20 cellular contexts compared by ENCODE assay signal in genomic region chr1:111638320-111638719, GRCh38. TPM values are rescaled to one million over a fixed set of nuclear protein-coding genes. Genes with fewer than 3 reads are reported as not detected.
DNase-seq lines count a peak whose midpoint lies in the region; ATAC-seq lines count a peak whose summit lies in the region.
"Had no signal": no experiment of that assay in that cellular context is flagged by ENCODE, and none has a peak within 500 bp of the region (broad histone marks: within the 10 kb centered on the region; RNA-seq: fewer than 3 reads in every experiment).

No MANE protein-coding gene starts in this region.

- no peak overlapping the region for H2AFZ ChIP-seq in Karpas-422 (ENCODE audit: low read length)
- H2AFZ ChIP-seq: GM23338 had no signal

- ATAC-seq in stimulated activated memory B cell treated with anti-CD40 and anti-IgM and Interleukin-4, amounts not matched to agents 10 μg/mL and 1 μg/mL and 100 μg/mL, for 72 hours, result no peak
- ATAC-seq in HG03521 (IDR thresholded peaks at IDR 0.05; ENCODE audit: unreplicated experiment), result no peak
- ATAC-seq: A549; activated naive CD4-positive, alpha-beta T cell treated with anti-CD3 and anti-CD28 coated beads, Interleukin-2, amount 50 U/mL, for 72 hours; GM23338; K562 had no signal

- DNase-seq in activated T-cell treated with anti-CD3 and anti-CD28 coated beads, Interleukin-2, amount 50 U/mL, for 24 hours, result no peak
- DNase-seq in activated T-cell treated with anti-CD3 and anti-CD28 coated beads, Interleukin-2, amount 50 U/mL, for 48 hours, result no peak
- DNase-seq in Karpas-422 (no peak), immature natural killer cell (no peak), cardiac septum (ENCODE audit: low spot score) (no peak)
- DNase-seq in activated CD8-positive, alpha-beta memory T cell treated with anti-CD3 and anti-CD28 coated beads, Interleukin-2, amount 50 U/mL, for 4 hours, result no peak
- DNase-seq: activated CD4-positive, alpha-beta T cell treated with anti-CD3 and anti-CD28 coated beads, Interleukin-2, amount 10 ng/mL, durations not matched to agents 7 days and 5 days; midbrain; NCI-H187; NCI-H748 treated with DMSO at 0.1 percent for 48 hours; Right ventricle myocardium superior; stimulated activated CD4-positive, alpha-beta T cell treated with anti-CD3 and anti-CD28 coated beads, Interleukin-4, amount 100 ng/mL, for 1 hour had no signal

- H3K4me2 ChIP-seq in Karpas-422 (ENCODE audit: low read depth, low read length, poor library complexity, severe bottlenecking), result peak overlapping the region; percentile 62
- H3K4me2 ChIP-seq: A549, BLaER1, GM23338, smooth muscle cell had no signal

- peaks cover 53% of the 10 kb centered on the region for H3K36me3 Mint-ChIP-seq in activated T-cell treated with anti-CD3 and anti-CD28 coated beads, Interleukin-2, amount 50 U/mL, for 24 hours (ENCODE audit: low read depth)
- peaks cover 0 to 1% (median 0%) of the 10 kb centered on the region in 3 donors for H3K36me3 Mint-ChIP-seq in immature natural killer cell
- H3K36me3 Mint-ChIP-seq in stimulated activated memory B cell treated with anti-CD40 and anti-IgM and Interleukin-4, amounts not matched to agents 10 μg/mL and 1 μg/mL and 100 μg/mL, for 72 hours, result peaks cover 18% of the 10 kb centered on the region

- no peaks in the 10 kb centered on the region for H3K9me3 Mint-ChIP-seq in activated T-cell treated with anti-CD3 and anti-CD28 coated beads, Interleukin-2, amount 50 U/mL, for 24 hours
- H3K9me3 Mint-ChIP-seq in immature natural killer cell, result no peaks in the 10 kb centered on the region
- H3K9me3 Mint-ChIP-seq in stimulated activated memory B cell treated with anti-CD40 and anti-IgM and Interleukin-4, amounts not matched to agents 10 μg/mL and 1 μg/mL and 100 μg/mL, for 72 hours, result no peaks in the 10 kb centered on the region
- H3K9me3 Mint-ChIP-seq: activated CD4-positive, alpha-beta T cell treated with anti-CD3 and anti-CD28 coated beads, Interleukin-2, amount 10 ng/mL, durations not matched to agents 7 days and 5 days; GM23338 had no signal

- no peaks in the 10 kb centered on the region for H3K36me3 ChIP-seq in Karpas-422 (ENCODE audit: insufficient read depth, low read length)

- H3K27ac ChIP-seq in Karpas-422 (ENCODE audit: low read length), result no peak overlapping the region
- H3K27ac ChIP-seq: A549, BLaER1 had no signal

- no peaks in the 10 kb centered on the region for H3K9me3 ChIP-seq in Karpas-422 (ENCODE audit: low read length)
- H3K9me3 ChIP-seq: A549 had no signal

- peaks cover 57% of the 10 kb centered on the region for H3K4me1 ChIP-seq in Karpas-422 (ENCODE audit: low read length)
- H3K4me1 ChIP-seq: A549, BLaER1 had no signal

- peak overlapping the region; percentile 42 for H3K4me3 ChIP-seq in Karpas-422 (ENCODE audit: low read length)
- H3K4me3 ChIP-seq: A549, BLaER1, GM23338, K562, smooth muscle cell had no signal

- intact Hi-C loops in cardiac septum (cut with DNase I), result no loop called here

- H3K27me3 Mint-ChIP-seq in activated T-cell treated with anti-CD3 and anti-CD28 coated beads, Interleukin-2, amount 50 U/mL, for 24 hours, result no peaks in the 10 kb centered on the region
- H3K27me3 Mint-ChIP-seq in immature natural killer cell (ENCODE audit: low read depth in 3 of 3), result peaks cover 0 to 2% (median 0%) of the 10 kb centered on the region in 3 donors
- no peaks in the 10 kb centered on the region for H3K27me3 Mint-ChIP-seq in stimulated activated memory B cell treated with anti-CD40 and anti-IgM and Interleukin-4, amounts not matched to agents 10 μg/mL and 1 μg/mL and 100 μg/mL, for 72 hours
- H3K27me3 Mint-ChIP-seq: activated CD4-positive, alpha-beta T cell treated with anti-CD3 and anti-CD28 coated beads, Interleukin-2, amount 10 ng/mL, durations not matched to agents 7 days and 5 days had no signal

- no peaks in the 10 kb centered on the region for H3K27me3 ChIP-seq in Karpas-422 (ENCODE audit: low read length)
- H3K27me3 ChIP-seq: BLaER1 had no signal

- no peak overlapping the region for H3K9ac ChIP-seq in Karpas-422 (ENCODE audit: low read length)
- H3K9ac ChIP-seq: BLaER1 had no signal

- no peaks in the 10 kb centered on the region for H3K9me2 ChIP-seq in Karpas-422 (replicated peaks; ENCODE audit: insufficient read depth, low read length)

- peak overlapping the region; percentile 39 for H3K27ac Mint-ChIP-seq in activated T-cell treated with anti-CD3 and anti-CD28 coated beads, Interleukin-2, amount 50 U/mL, for 24 hours
- peak overlapping the region in 5 of 6 donors; percentile 5 to 79 (median 17) for H3K27ac Mint-ChIP-seq in immature natural killer cell
- H3K27ac Mint-ChIP-seq in stimulated activated memory B cell treated with anti-CD40 and anti-IgM and Interleukin-4, amounts not matched to agents 10 μg/mL and 1 μg/mL and 100 μg/mL, for 72 hours, result no peak overlapping the region
- H3K27ac Mint-ChIP-seq: activated CD4-positive, alpha-beta T cell treated with anti-CD3 and anti-CD28 coated beads, Interleukin-2, amount 10 ng/mL, durations not matched to agents 7 days and 5 days; GM23338 had no signal

- H3K4me1 Mint-ChIP-seq in activated T-cell treated with anti-CD3 and anti-CD28 coated beads, Interleukin-2, amount 50 U/mL, for 24 hours (ENCODE audit: low read depth), result peaks cover 67% of the 10 kb centered on the region
- peaks cover 64 to 82% of the 10 kb centered on the region in 2 donors for H3K4me1 Mint-ChIP-seq in immature natural killer cell
- H3K4me1 Mint-ChIP-seq in stimulated activated memory B cell treated with anti-CD40 and anti-IgM and Interleukin-4, amounts not matched to agents 10 μg/mL and 1 μg/mL and 100 μg/mL, for 72 hours, result peaks cover 45% of the 10 kb centered on the region

- H3K79me2 ChIP-seq in Karpas-422 (ENCODE audit: low read length), result peaks cover 87% of the 10 kb centered on the region

- no peak overlapping the region for H3K4me3 Mint-ChIP-seq in activated T-cell treated with anti-CD3 and anti-CD28 coated beads, Interleukin-2, amount 50 U/mL, for 24 hours
- peak overlapping the region in 3 of 5 donors; percentile 3 to 38 (median 31) for H3K4me3 Mint-ChIP-seq in immature natural killer cell
- H3K4me3 Mint-ChIP-seq in stimulated activated memory B cell treated with anti-CD40 and anti-IgM and Interleukin-4, amounts not matched to agents 10 μg/mL and 1 μg/mL and 100 μg/mL, for 72 hours, result peak overlapping the region; percentile 11
- H3K4me3 Mint-ChIP-seq: activated CD4-positive, alpha-beta T cell treated with anti-CD3 and anti-CD28 coated beads, Interleukin-2, amount 10 ng/mL, durations not matched to agents 7 days and 5 days; GM23338 had no signal

- no peaks in the 10 kb centered on the region; the same call in 1 of the 2 replicates for H4K20me1 ChIP-seq in Karpas-422 (ENCODE audit: insufficient read depth, low read depth, low read length)

RNA-seq across cellular contexts. Expression of gene RAP1A, which starts 18.7 kb away (rescaled TPM):
- total RNA-seq in Karpas-422 (2014; rRNA removed; shearing (Covaris generic); ENCODE audit: low replicate concordance), result 12.0 and 55.3 TPM in 2 replicates
- polyA plus RNA-seq in immature natural killer cell, result 10 to 100 TPM; 45.6 to 67.3 (median 61.1) TPM
- 114 TPM for total RNA-seq in cardiac septum
